ENCODE assay signal across 11 cellular contexts in genomic region chr13:79402679-79403078, GRCh38. TPM values are rescaled to one million over a fixed set of nuclear protein-coding genes. Genes with fewer than 3 reads are reported as not detected.
A peak's percentile ranks its signal among the peaks of the same experiment; 100 is the strongest.
DNase-seq lines count a peak whose midpoint lies in the region; ATAC-seq and TF ChIP-seq lines count a peak whose summit lies in the region.
"Had no signal": no experiment of that assay in that cellular context is flagged by ENCODE, and none has a peak within 500 bp of the region (broad histone marks: within the 10 kb centered on the region; RNA-seq: fewer than 3 reads in every experiment).

No MANE protein-coding gene starts in this region.

- H3K9me3 Mint-ChIP-seq in stimulated activated naive CD8-positive, alpha-beta T cell treated with anti-CD3 and anti-CD28 coated beads, Interleukin-15, Interleukin-2, amounts not matched to agents 100 ng/mL and 50 ng/mL, for 24 hours, result no peaks in the 10 kb centered on the region
- H3K9me3 Mint-ChIP-seq in activated naive CD8-positive, alpha-beta T cell treated with anti-CD3 and anti-CD28 coated beads for 36 hours, result no peaks in the 10 kb centered on the region
- H3K9me3 Mint-ChIP-seq: effector memory CD8-positive, alpha-beta T cell had no signal

- peaks cover 17% of the 10 kb centered on the region for H3K36me3 ChIP-seq in lower lobe of right lung

- intact Hi-C loops in lower lobe of right lung (cut with DNase I), result no loop called here

- no peak for TF ChIP-seq CTCF in lower lobe of right lung (IDR thresholded peaks at IDR 0.05)

- H3K36me3 Mint-ChIP-seq in stimulated activated naive CD8-positive, alpha-beta T cell treated with anti-CD3 and anti-CD28 coated beads, Interleukin-15, Interleukin-2, amounts not matched to agents 100 ng/mL and 50 ng/mL, for 24 hours (ENCODE audit: low read depth), result peaks cover 49% of the 10 kb centered on the region
- peaks cover 36% of the 10 kb centered on the region for H3K36me3 Mint-ChIP-seq in activated naive CD8-positive, alpha-beta T cell treated with anti-CD3 and anti-CD28 coated beads for 36 hours

- no peak overlapping the region for H3K27ac ChIP-seq in lower lobe of right lung

- no peaks in the 10 kb centered on the region for H3K27me3 ChIP-seq in lower lobe of right lung (ENCODE audit: low read depth)

- no peak for DNase-seq in stimulated activated naive CD8-positive, alpha-beta T cell treated with anti-CD3 and anti-CD28 coated beads, Interleukin-15, Interleukin-2, amounts not matched to agents 100 U/mL and 50 U/mL, for 24 hours
- no peak for DNase-seq in activated naive CD8-positive, alpha-beta T cell treated with anti-CD3 and anti-CD28 coated beads for 36 hours
- DNase-seq in lower lobe of right lung (no peak), mesenteric fat pad (ENCODE audit: low spot score) (no peak)
- no peak for DNase-seq in stimulated activated CD4-positive, alpha-beta T cell treated with anti-CD3 and anti-CD28 coated beads, Interleukin-2, amount 100 ng/mL, for 24 hours
- DNase-seq: activated T-cell treated with anti-CD3 and anti-CD28 coated beads, Interleukin-2, amount 50 U/mL, for 1 hour; C1 segment of cervical spinal cord; effector memory CD8-positive, alpha-beta T cell had no signal

- H3K4me3 Mint-ChIP-seq in stimulated activated naive CD8-positive, alpha-beta T cell treated with anti-CD3 and anti-CD28 coated beads, Interleukin-15, Interleukin-2, amounts not matched to agents 100 ng/mL and 50 ng/mL, for 24 hours, result no peak overlapping the region
- no peak overlapping the region for H3K4me3 Mint-ChIP-seq in activated naive CD8-positive, alpha-beta T cell treated with anti-CD3 and anti-CD28 coated beads for 36 hours
- H3K4me3 Mint-ChIP-seq: effector memory CD8-positive, alpha-beta T cell had no signal

- H3K27ac Mint-ChIP-seq in stimulated activated naive CD8-positive, alpha-beta T cell treated with anti-CD3 and anti-CD28 coated beads, Interleukin-15, Interleukin-2, amounts not matched to agents 100 ng/mL and 50 ng/mL, for 24 hours, result peak overlapping the region; percentile 82
- H3K27ac Mint-ChIP-seq in activated naive CD8-positive, alpha-beta T cell treated with anti-CD3 and anti-CD28 coated beads for 36 hours, result peak overlapping the region; percentile 84
- H3K27ac Mint-ChIP-seq: effector memory CD8-positive, alpha-beta T cell had no signal

- H3K4me1 Mint-ChIP-seq in stimulated activated naive CD8-positive, alpha-beta T cell treated with anti-CD3 and anti-CD28 coated beads, Interleukin-15, Interleukin-2, amounts not matched to agents 100 ng/mL and 50 ng/mL, for 24 hours (ENCODE audit: low read depth), result peaks cover 15% of the 10 kb centered on the region
- peaks cover 54% of the 10 kb centered on the region for H3K4me1 Mint-ChIP-seq in activated naive CD8-positive, alpha-beta T cell treated with anti-CD3 and anti-CD28 coated beads for 36 hours

- H3K4me1 ChIP-seq in lower lobe of right lung, result peaks cover 70% of the 10 kb centered on the region

- H3K27me3 Mint-ChIP-seq in stimulated activated naive CD8-positive, alpha-beta T cell treated with anti-CD3 and anti-CD28 coated beads, Interleukin-15, Interleukin-2, amounts not matched to agents 100 ng/mL and 50 ng/mL, for 24 hours, result no peaks in the 10 kb centered on the region
- H3K27me3 Mint-ChIP-seq in activated naive CD8-positive, alpha-beta T cell treated with anti-CD3 and anti-CD28 coated beads for 36 hours, result no peaks in the 10 kb centered on the region
- H3K27me3 Mint-ChIP-seq: effector memory CD8-positive, alpha-beta T cell had no signal

- H3K9me3 ChIP-seq in lower lobe of right lung, result no peaks in the 10 kb centered on the region

- ATAC-seq in stimulated activated naive CD8-positive, alpha-beta T cell treated with anti-CD3 and anti-CD28 coated beads, Interleukin-15, Interleukin-2, amounts not matched to agents 100 U/mL and 50 U/mL, for 24 hours, result no peak
- peak; percentile 24 to 50 for ATAC-seq in lower lobe of right lung
- no peak for ATAC-seq in HG02852 (IDR thresholded peaks at IDR 0.05; ENCODE audit: unreplicated experiment)
- no peak for ATAC-seq in GM19467 (IDR thresholded peaks at IDR 0.05; ENCODE audit: unreplicated experiment)
- ATAC-seq: effector memory CD8-positive, alpha-beta T cell had no signal

- peak overlapping the region; percentile 81 for H3K4me3 ChIP-seq in lower lobe of right lung

RNA-seq across cellular contexts. Expression of gene RBM26, which starts 3.4 kb away (rescaled TPM):
- 10 to 100 TPM; 60.0 to 60.7 TPM for total RNA-seq in activated naive CD8-positive, alpha-beta T cell treated with anti-CD3 and anti-CD28 coated beads for 36 hours
- total RNA-seq in lower lobe of right lung, result 44.0 TPM
- total RNA-seq in mesenteric fat pad, result 32.2 TPM

Comparison
In these comparisons a context has a peak if more than half of its experiments do, and no peak if none do; other contexts are left out.
1. ATAC-seq: peak in lower lobe of right lung (2 of 2); none in stimulated activated naive CD8-positive, alpha-beta T cell treated with anti-CD3 and anti-CD28 coated beads, Interleukin-15, Interleukin-2, amounts not matched to agents 100 U/mL and 50 U/mL, for 24 hours (single experiment), HG02852 (single experiment) and GM19467 (single experiment).